8 cellular contexts compared by ENCODE assay signal in genomic region chr17:2399572-2400473, GRCh38. TPM values are rescaled to one million over a fixed set of nuclear protein-coding genes. Genes with fewer than 3 reads are reported as not detected.
DNase-seq lines count a peak whose midpoint lies in the region; ATAC-seq and TF ChIP-seq lines count a peak whose summit lies in the region.

No MANE protein-coding gene starts in this region.

- no peaks in the 10 kb centered on the region for H3K9me3 ChIP-seq in ectodermal cell (ENCODE audit: control insufficient read depth, low read length)

- no peak for TF ChIP-seq CTCF in C4-2B (conservative IDR thresholded peaks at IDR 0.05)

- ATAC-seq in GM19324 (IDR thresholded peaks at IDR 0.05; ENCODE audit: low FRiP score, unreplicated experiment): peak; percentile 39
- peak; percentile 36 for ATAC-seq in HG03460 (IDR thresholded peaks at IDR 0.05; ENCODE audit: unreplicated experiment)

- H3K27ac ChIP-seq in C4-2B: peak overlapping the region; percentile 97
- H3K27ac ChIP-seq in ectodermal cell (ENCODE audit: insufficient read depth, low read depth, low read length, poor library complexity, severe bottlenecking): peak overlapping the region; percentile 95

- no peaks in the 10 kb centered on the region for H3K36me3 ChIP-seq in ectodermal cell (ENCODE audit: control insufficient read depth, insufficient read depth, low read length)

- peaks cover 44% of the 10 kb centered on the region for H3K4me1 ChIP-seq in ectodermal cell (ENCODE audit: control insufficient read depth, insufficient read depth, low read length)

- DNase-seq in NCI-H82 treated with DMSO at 0.1 percent for 48 hours (lab: John Stamatoyannopoulos, UW; ENCODE audit: unreplicated experiment) (peak; percentile 90), lung microvascular endothelial cell (ENCODE audit: low read depth in 2 of 2) (peak; percentile 97 to 98)
- peak; percentile 61 to 89 for DNase-seq in activated CD8-positive, alpha-beta memory T cell treated with anti-CD3 and anti-CD28 coated beads for 1 hour (ENCODE audit: extremely low read depth in 1 of 2, low read depth in 1 of 2)
- peak; percentile 85 to 94 (median 89) for DNase-seq in stimulated activated CD4-positive, alpha-beta T cell treated with anti-CD3 and anti-CD28 coated beads, TNF-alpha, amount 100 ng/mL, for 24 hours (ENCODE audit: low read depth in 3 of 3)

- WGBS in ectodermal cell, 2 experiments: 0% methylated on average over 82 of the region's 82 CpGs

- peak overlapping the region; percentile 95 for H3K4me3 ChIP-seq in ectodermal cell (ENCODE audit: insufficient read depth, low read depth, low read length)

- peaks cover 5% of the 10 kb centered on the region for H3K27me3 ChIP-seq in ectodermal cell (ENCODE audit: control insufficient read depth, insufficient read depth, low read length, poor library complexity, severe bottlenecking)

RNA-seq across cellular contexts. Expression of gene MNT, which starts 1.0 kb away (rescaled TPM):
- polyA plus RNA-seq in ectodermal cell (2013, experiment 1 of 4): 22.9 TPM
- 22.5 TPM for polyA plus RNA-seq in ectodermal cell (2013, experiment 2 of 4)
- polyA plus RNA-seq in ectodermal cell (2013, experiment 3 of 4): 17.3 TPM
- polyA plus RNA-seq in ectodermal cell (2013, experiment 4 of 4): 18.3 TPM
- total RNA-seq in lung microvascular endothelial cell: 1.7 and 2.8 TPM in 2 replicates

Comparison
In these comparisons a context has a peak if more than half of its experiments do, and no peak if none do; other contexts are left out.
1. Peak in every context shown above with its lines: DNase-seq, ATAC-seq, H3K4me3 ChIP-seq and H3K27ac ChIP-seq.